ENCODE assay signal across 12 cellular contexts in genomic region chr3:196563721-196564225, GRCh38. TPM values are rescaled to one million over a fixed set of nuclear protein-coding genes. Genes with fewer than 3 reads are reported as not detected.
DNase-seq lines count a peak whose midpoint lies in the region; ATAC-seq and TF ChIP-seq lines count a peak whose summit lies in the region.
"Had no signal": no experiment of that assay in that cellular context is flagged by ENCODE, and none has a peak within 500 bp of the region (broad histone marks: within the 10 kb centered on the region; RNA-seq: fewer than 3 reads in every experiment).

No MANE protein-coding gene starts in this region.

- peaks cover 28% of the 10 kb centered on the region for H3K79me1 ChIP-seq in mesenchymal stem cell (replicated peaks; ENCODE audit: low read length, poor library complexity, severe bottlenecking)

- no peaks in the 10 kb centered on the region for H4K20me1 ChIP-seq in HCT116 (ENCODE audit: insufficient read depth)

- 0 out of 2 replicates have a peak, but pooled peaks have one; percentile 5 for TF ChIP-seq RAD21 in HCT116 (IDR thresholded peaks at IDR 0.05; ENCODE audit: low read depth)

- H4K91ac ChIP-seq in mesenchymal stem cell (ENCODE audit: low read length) = no peak overlapping the region

- RAD21 ChIA-PET in HCT116 (lab: Charles Lee; ENCODE audit: low non-redundant PET in 1 of 2, low total read pairs in 2 of 2, uncharacterized antibody in 2 of 2, unreplicated experiment in 2 of 2) = no interaction called here

- no peaks in the 10 kb centered on the region for H3K9me2 ChIP-seq in HCT116 (ENCODE audit: insufficient read depth)

- H3K4me1 ChIP-seq in HCT116 (ENCODE audit: control insufficient read depth in 1 of 2, insufficient read depth in 2 of 2, low read length in 2 of 2) (peaks cover 13 to 33% of the 10 kb centered on the region in 2 experiments), mesenchymal stem cell (ENCODE audit: control insufficient read depth, insufficient read depth, low read depth, low read length) (peaks cover 9% of the 10 kb centered on the region), Peyer's patch (peaks cover 0 to 8% (median 3%) of the 10 kb centered on the region in 4 donors)

- H2BK15ac ChIP-seq in mesenchymal stem cell (ENCODE audit: low read depth, poor library complexity, severe bottlenecking) = no peak overlapping the region

- H3K23ac ChIP-seq in mesenchymal stem cell (ENCODE audit: low read length in 2 of 2) = no peak overlapping the region

- H2BK12ac ChIP-seq in mesenchymal stem cell (ENCODE audit: low read length in 2 of 2) = no peak overlapping the region

- H2AFZ ChIP-seq in HCT116 (ENCODE audit: low read depth, low read length, poor library complexity, severe bottlenecking) = no peak overlapping the region
- no peak overlapping the region for H2AFZ ChIP-seq in mesenchymal stem cell (ENCODE audit: low read depth, low read length)

- H3K4me2 ChIP-seq in HCT116 (ENCODE audit: low read length) (peak overlapping the region; percentile 58), mesenchymal stem cell (ENCODE audit: low read length, poor library complexity, severe bottlenecking) (no peak overlapping the region)

- H3K36me3 ChIP-seq in HCT116 (ENCODE audit: control insufficient read depth in 1 of 2, insufficient read depth in 2 of 2, low read length in 2 of 2) (no peaks in the 10 kb centered on the region; a peak in 1 of 4 replicates), mesenchymal stem cell (ENCODE audit: control insufficient read depth in 1 of 2, insufficient read depth in 2 of 2, low read depth in 1 of 2, low read length in 2 of 2) (peaks cover 13 to 44% of the 10 kb centered on the region in 2 experiments), Peyer's patch (peaks cover 0 to 17% (median 0%) of the 10 kb centered on the region in 3 donors)

- peak; percentile 47 for DNase-seq in HCT116 (ENCODE audit: low read depth, low spot score)
- DNase-seq in RWPE1 (ENCODE audit: low spot score) = peak; percentile 87
- DNase-seq in activated T-helper 9 cell treated with anti-CD3 and anti-CD28 coated beads, Interleukin-2, amount 50 U/mL, for 16 hours (ENCODE audit: low read depth) = peak; percentile 21
- peak; percentile 23 for DNase-seq in mesenchymal stem cell
- DNase-seq in Peyer's patch = no peak
- DNase-seq in DMS79 (lab: John Stamatoyannopoulos, UW) = no peak
- DNase-seq: NCI-H1694 treated with DMSO at 0.1 percent for 48 hours; stimulated activated naive B cell treated with anti-CD40 and anti-IgM and Interleukin-4, amounts not matched to agents 10 μg/mL and 1 μg/mL and 100 μg/mL, for 72 hours had no signal

- H3K9me3 ChIP-seq in HCT116 (ENCODE audit: control insufficient read depth in 1 of 2, insufficient read depth in 1 of 2, low read depth in 1 of 2, low read length in 2 of 2) (no peaks in the 10 kb centered on the region), mesenchymal stem cell (ENCODE audit: control insufficient read depth, low read length) (no peaks in the 10 kb centered on the region), Peyer's patch (no peaks in the 10 kb centered on the region)

- H3K9ac ChIP-seq in HCT116 (ENCODE audit: low read length) = peak overlapping the region; percentile 47
- no peak overlapping the region for H3K9ac ChIP-seq in mesenchymal stem cell (ENCODE audit: low read length)

- H3K79me2 ChIP-seq in HCT116 (ENCODE audit: insufficient read depth, low read length) = peaks cover 55% of the 10 kb centered on the region

- H3K14ac ChIP-seq in mesenchymal stem cell (ENCODE audit: low read length in 2 of 2) = no peak overlapping the region

- no peak for ATAC-seq in HCT116
- no peak for ATAC-seq in GM18502 (IDR thresholded peaks at IDR 0.05; ENCODE audit: poor library complexity, unreplicated experiment)
- ATAC-seq in HG02759 (IDR thresholded peaks at IDR 0.05; ENCODE audit: unreplicated experiment) = no peak
- ATAC-seq: stimulated activated naive B cell treated with anti-CD40 and anti-IgM and Interleukin-4, amounts not matched to agents 10 μg/mL and 1 μg/mL and 100 μg/mL, for 72 hours had no signal

- no peak overlapping the region for H4K8ac ChIP-seq in mesenchymal stem cell (ENCODE audit: low read length)

- H3K4me3 ChIP-seq in HCT116 (replicated peaks in 1 of 2; ENCODE audit: low read depth in 1 of 2, low read length in 2 of 2) (peak overlapping the region; percentile 17 to 23; a peak in 3 of 4 replicates), mesenchymal stem cell (ENCODE audit: insufficient read depth in 1 of 2, low read depth in 1 of 2, low read length in 2 of 2) (no peak overlapping the region), Peyer's patch (no peak overlapping the region)

- no peak for TF ChIP-seq POLR2A in HCT116 (IDR thresholded peaks at IDR 0.05; ENCODE audit: borderline replicate concordance, extremely low read depth, insufficient read depth, insufficient read length)
- no peak for TF ChIP-seq POLR2A in Peyer's patch (IDR thresholded peaks at IDR 0.05)

- H2AK5ac ChIP-seq in mesenchymal stem cell (ENCODE audit: low read length, severe bottlenecking) = no peak overlapping the region

- H3K27ac ChIP-seq in HCT116 (ENCODE audit: low read depth, low read length) (peak overlapping the region; percentile 66), RWPE1 (peak overlapping the region; percentile 84), mesenchymal stem cell (ENCODE audit: low read length, poor library complexity, severe bottlenecking) (peak overlapping the region; percentile 44), Peyer's patch (peak overlapping the region in 1 of 4 donors; percentile 18)
- H3K27ac ChIP-seq: VCaP had no signal

- no peak overlapping the region for H2BK120ac ChIP-seq in mesenchymal stem cell (ENCODE audit: low read depth, low read length)

- CTCF ChIA-PET in HCT116 (lab: Charles Lee) = no interaction called here
- CTCF ChIA-PET in RWPE1 (lab: Yijun Ruan, JAX) = no interaction called here

- TF ChIP-seq CTCF in HCT116 (IDR thresholded peaks at IDR 0.05 in 2 of 3, conservative IDR thresholded peaks at IDR 0.05 in 1 of 3; ENCODE audit: borderline replicate concordance in 1 of 3, insufficient read depth in 1 of 3, low read depth in 2 of 3, low read length in 2 of 3) (no peak), RWPE1 (conservative IDR thresholded peaks at IDR 0.05; ENCODE audit: low read depth) (no peak), Peyer's patch (IDR thresholded peaks at IDR 0.05) (no peak)

- WGBS in mesenchymal stem cell = 74% methylated on average over 7 of the region's 9 CpGs

- H3K18ac ChIP-seq in mesenchymal stem cell (ENCODE audit: low read depth in 1 of 2, low read length in 2 of 2) = no peak overlapping the region

- no TSS peak for BruUV-seq in HCT116 (replicated peaks; lab: Mats Ljungman, UMichigan)

- no peak overlapping the region for H2BK5ac ChIP-seq in mesenchymal stem cell (ENCODE audit: low read depth, low read length, poor library complexity, severe bottlenecking)

- intact Hi-C loops in HCT116 (cut with micrococcal nuclease) = no loop called here

- POLR2A ChIA-PET in HCT116 (lab: Charles Lee) (no interaction called here), RWPE1 (lab: Yijun Ruan, JAX; ENCODE audit: low non-redundant PET) (interaction anchor here (0.7 kb wide), 1 partner anchor 83 kb away, joined by 4 read pairs; no protein-coding TSS in a partner anchor)

- no peaks in the 10 kb centered on the region for H3K27me3 ChIP-seq in HCT116 (ENCODE audit: insufficient read depth, low read length)
- H3K27me3 ChIP-seq in mesenchymal stem cell (ENCODE audit: control insufficient read depth in 1 of 2, insufficient read depth in 1 of 2, low read length in 2 of 2) = no peaks in the 10 kb centered on the region
- no peaks in the 10 kb centered on the region for H3K27me3 ChIP-seq in Peyer's patch

- no peak overlapping the region for H3K4ac ChIP-seq in mesenchymal stem cell (ENCODE audit: low read depth in 1 of 2, low read length in 2 of 2)

TF ChIP-seq in HCT116, 20 proteins besides CTCF, POLR2A, EP300 and RAD21:
- no peak for TF ChIP-seq SRF (IDR thresholded peaks at IDR 0.05; ENCODE audit: low read depth)
- TF ChIP-seq SP1 (IDR thresholded peaks at IDR 0.05; ENCODE audit: low read depth) = peak; percentile 38; the same call in 1 of the 2 replicates
- TF ChIP-seq ZFX (IDR thresholded peaks at IDR 0.05) = no peak
- no peak for TF ChIP-seq JUND (IDR thresholded peaks at IDR 0.05)
- peak; percentile 45 for TF ChIP-seq FOSL1 (IDR thresholded peaks at IDR 0.05; ENCODE audit: low read depth)
- peak; percentile 32; the same call in 1 of the 2 replicates for TF ChIP-seq EGR1 (IDR thresholded peaks at IDR 0.05; ENCODE audit: low read depth)

RNA-seq across cellular contexts. Expression of gene WDR53, which starts 4.6 kb away (rescaled TPM):
- total RNA-seq in HCT116 (2021; ENCODE audit: unreplicated experiment) (14.8 TPM), Peyer's patch (10 to 100 TPM in 1 of 4 donors, 1 to 10 TPM in 3; 1.9 to 12.4 (median 6.5) TPM)
- 9.0 and 10.2 TPM in 2 replicates for polyA plus RNA-seq in HCT116 (2012)
- polyA plus RNA-seq in mesenchymal stem cell (2013, experiment 1 of 2) = 7.2 TPM
- polyA plus RNA-seq in mesenchymal stem cell (2013, experiment 2 of 2) = 6.8 TPM

RNA-seq across cellular contexts. Expression of gene FBXO45, which starts 4.7 kb away (rescaled TPM):
- total RNA-seq in HCT116 (2021; ENCODE audit: unreplicated experiment) = 23.2 TPM
- 6.9 and 9.7 TPM in 2 replicates for polyA plus RNA-seq in HCT116 (2012)
- polyA plus RNA-seq in mesenchymal stem cell (2013, experiment 1 of 2) = 6.5 TPM
- polyA plus RNA-seq in mesenchymal stem cell (2013, experiment 2 of 2) = 6.8 TPM
- 1 to 10 TPM; 5.0 to 6.5 (median 5.9) TPM for total RNA-seq in Peyer's patch

RNA-seq across cellular contexts. Expression of gene SMCO1, which starts 48.6 kb away (rescaled TPM):
- total RNA-seq in HCT116 (2021; ENCODE audit: unreplicated experiment) (not detected), Peyer's patch (not detected)
- polyA plus RNA-seq in HCT116 (2012) = not detected in 2 replicates
- polyA plus RNA-seq in mesenchymal stem cell (2013, experiment 1 of 2) = not detected
- polyA plus RNA-seq in mesenchymal stem cell (2013, experiment 2 of 2) = not detected
- total RNA-seq: G401 had no signal

Comparison
In these comparisons a context has a peak if more than half of its experiments do, and no peak if none do; other contexts are left out.
1. DNase-seq: peak in HCT116 (single experiment), RWPE1 (single experiment), activated T-helper 9 cell treated with anti-CD3 and anti-CD28 coated beads, Interleukin-2, amount 50 U/mL, for 16 hours (single experiment) and mesenchymal stem cell (single experiment); none in Peyer's patch (0 of 3) and DMS79 (single experiment).
2. H3K4me3 ChIP-seq: peak in HCT116 (2 of 2); none in mesenchymal stem cell (0 of 2) and Peyer's patch (0 of 4).